11 cellular contexts compared by ENCODE assay signal in the genomic region with DNA sequence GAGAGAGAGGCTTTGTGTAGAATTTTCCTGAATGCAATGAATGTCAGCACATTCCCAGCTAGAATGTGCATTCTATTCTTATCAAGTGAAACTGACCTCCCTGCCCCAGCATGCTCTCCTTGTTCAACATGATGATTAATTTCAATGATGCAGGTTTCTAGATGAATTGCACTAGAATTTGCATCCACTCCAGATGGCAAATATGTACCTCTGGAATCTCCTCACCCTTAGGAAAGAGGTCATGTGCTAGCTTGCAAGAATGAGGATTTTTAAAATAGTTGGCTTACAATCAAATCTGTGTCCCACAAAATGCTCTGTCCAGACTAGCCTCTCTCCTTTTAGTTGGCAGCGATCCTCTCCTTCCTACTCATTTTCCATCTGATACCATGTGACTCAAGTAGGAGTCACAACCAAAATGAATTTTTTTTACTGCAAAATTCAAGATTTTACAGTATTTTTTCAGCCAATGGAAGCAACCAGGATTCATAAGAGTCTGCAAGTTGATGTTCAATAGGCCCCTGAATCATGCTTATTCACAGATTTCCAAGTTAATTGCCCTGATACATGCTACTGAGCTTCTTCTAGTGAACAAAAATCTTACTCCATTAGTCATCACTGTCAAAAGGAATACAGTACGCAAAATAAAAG. TPM values are rescaled to one million over a fixed set of nuclear protein-coding genes. Genes with fewer than 3 reads are reported as not detected.
A peak's percentile ranks its signal among the peaks of the same experiment; 100 is the strongest.
DNase-seq lines count a peak whose midpoint lies in the region; ATAC-seq and TF ChIP-seq lines count a peak whose summit lies in the region.
"Had no signal": no experiment of that assay in that cellular context is flagged by ENCODE, and none has a peak within 500 bp of the region (broad histone marks: within the 10 kb centered on the region; RNA-seq: fewer than 3 reads in every experiment).

No MANE protein-coding gene starts in this region.

- H3K36me3 Mint-ChIP-seq in MCF 10A (ENCODE audit: insufficient read depth, unreplicated experiment) = no peaks in the 10 kb centered on the region
- peaks cover 4% of the 10 kb centered on the region for H3K36me3 Mint-ChIP-seq in natural killer cell treated with Interleukin-12 subunit alpha and Interleukin-12 subunit beta and Interleukin-15 and Interleukin-18, amount 100 ng/mL, for 72 hours

- H3K27ac Mint-ChIP-seq in MCF 10A (ENCODE audit: low read depth, unreplicated experiment) = peak overlapping the region; percentile 79
- H3K27ac Mint-ChIP-seq in natural killer cell treated with Interleukin-12 subunit alpha and Interleukin-12 subunit beta and Interleukin-15 and Interleukin-18, amount 100 ng/mL, for 72 hours = no peak overlapping the region

- TF ChIP-seq CTCF in AG09309 (IDR thresholded peaks at IDR 0.05; ENCODE audit: control insufficient read depth, insufficient read depth, low read depth, low read length, missing control alignments) (no peak), MCF 10A (IDR thresholded peaks at IDR 0.05; ENCODE audit: unreplicated experiment) (no peak)

- peaks cover 6% of the 10 kb centered on the region for H3K4me1 ChIP-seq in mesenchymal stem cell (ENCODE audit: control insufficient read depth, insufficient read depth, low read depth, low read length)

- DNase-seq in AG09309 (ENCODE audit: low read depth) (peak; percentile 97), HS-27A (ENCODE audit: low read depth) (peak; percentile 90), MCF 10A (ENCODE audit: unreplicated experiment) (peak; percentile 98), mesenchymal stem cell (peak; percentile 77), Kasumi-1 (lab: John Stamatoyannopoulos, UW) (no peak), SIG-M5 (lab: John Stamatoyannopoulos, UW) (no peak)
- DNase-seq in natural killer cell treated with Interleukin-12 subunit alpha and Interleukin-12 subunit beta and Interleukin-15 and Interleukin-18, amount 100 ng/mL, for 72 hours (ENCODE audit: low spot score) = no peak
- DNase-seq: activated CD8-positive, alpha-beta memory T cell treated with anti-CD3 and anti-CD28 coated beads, Interleukin-2, amount 50 U/mL, for 4 hours; right cardiac atrium had no signal

- no peaks in the 10 kb centered on the region for H3K9me3 Mint-ChIP-seq in MCF 10A (ENCODE audit: unreplicated experiment)
- H3K9me3 Mint-ChIP-seq in natural killer cell treated with Interleukin-12 subunit alpha and Interleukin-12 subunit beta and Interleukin-15 and Interleukin-18, amount 100 ng/mL, for 72 hours = no peaks in the 10 kb centered on the region

- no peak overlapping the region for H2AFZ ChIP-seq in mesenchymal stem cell (ENCODE audit: low read depth, low read length)

- no peak overlapping the region for H2AK5ac ChIP-seq in mesenchymal stem cell (ENCODE audit: low read length, severe bottlenecking)

- peaks cover 61% of the 10 kb centered on the region for H3K4me1 Mint-ChIP-seq in MCF 10A (ENCODE audit: insufficient read depth, unreplicated experiment)
- H3K4me1 Mint-ChIP-seq in natural killer cell treated with Interleukin-12 subunit alpha and Interleukin-12 subunit beta and Interleukin-15 and Interleukin-18, amount 100 ng/mL, for 72 hours (ENCODE audit: low read depth in 2 of 2) = peaks cover 45 to 48% of the 10 kb centered on the region in 2 donors

- CTCF ChIA-PET in MCF 10A (lab: Yijun Ruan, JAX) = interaction anchor here (0.6 to 5.6 kb wide), 15 partner anchors 16 to 350 kb away, joined by 3 to 30 read pairs (median 4); no protein-coding TSS in a partner anchor

- BruUV-seq in MCF 10A (replicated peaks; lab: Mats Ljungman, UMichigan) = no TSS peak

- H3K36me3 ChIP-seq in mesenchymal stem cell (ENCODE audit: control insufficient read depth in 1 of 2, insufficient read depth in 2 of 2, low read depth in 1 of 2, low read length in 2 of 2) = no peaks in the 10 kb centered on the region
- H3K36me3 ChIP-seq: tibial nerve had no signal

- H3K4me2 ChIP-seq in mesenchymal stem cell (ENCODE audit: low read length, poor library complexity, severe bottlenecking) = no peak overlapping the region

- peak overlapping the region; percentile 65 for H3K27ac ChIP-seq in mesenchymal stem cell (ENCODE audit: low read length, poor library complexity, severe bottlenecking)

- H3K4me3 ChIP-seq in AG09309 (ENCODE audit: control insufficient read depth, low read depth, low read length) = no peak overlapping the region
- H3K4me3 ChIP-seq in mesenchymal stem cell (ENCODE audit: insufficient read depth in 1 of 2, low read depth in 1 of 2, low read length in 2 of 2) = no peak overlapping the region
- H3K4me3 ChIP-seq: tibial nerve had no signal

- H2BK120ac ChIP-seq in mesenchymal stem cell (ENCODE audit: low read depth, low read length) = no peak overlapping the region

- no peaks in the 10 kb centered on the region for H3K27me3 ChIP-seq in mesenchymal stem cell (ENCODE audit: control insufficient read depth in 1 of 2, insufficient read depth in 1 of 2, low read length in 2 of 2)
- H3K27me3 ChIP-seq: tibial nerve had no signal

- no peak overlapping the region for H4K91ac ChIP-seq in mesenchymal stem cell (ENCODE audit: low read length)

- peak overlapping the region in 1 of 2 experiments; percentile 64 for H3K4ac ChIP-seq in mesenchymal stem cell (ENCODE audit: low read depth in 1 of 2, low read length in 2 of 2)

- WGBS in mesenchymal stem cell = 20% methylated on average over 2 of the region's 2 CpGs

- no peaks in the 10 kb centered on the region for H3K9me3 ChIP-seq in mesenchymal stem cell (ENCODE audit: control insufficient read depth, low read length)
- H3K9me3 ChIP-seq: tibial nerve had no signal

- intact Hi-C loops in MCF 10A (cut with micrococcal nuclease) = loop anchor here (1.0 to 2.0 kb wide), 3 partner anchors 31 to 73 kb away; a partner anchor contains a TSS

- peak overlapping the region in 1 of 2 experiments; percentile 1 for H2BK12ac ChIP-seq in mesenchymal stem cell (ENCODE audit: low read length in 2 of 2)

- no peak overlapping the region for H3K23ac ChIP-seq in mesenchymal stem cell (ENCODE audit: low read length in 2 of 2)

- ATAC-seq in natural killer cell treated with Interleukin-12 subunit alpha and Interleukin-12 subunit beta and Interleukin-15 and Interleukin-18, amount 100 ng/mL, for 72 hours = no peak
- no peak for ATAC-seq in HG02870 (IDR thresholded peaks at IDR 0.05; ENCODE audit: unreplicated experiment)

- H4K8ac ChIP-seq in mesenchymal stem cell (ENCODE audit: low read length) = no peak overlapping the region

- H3K14ac ChIP-seq in mesenchymal stem cell (ENCODE audit: low read length in 2 of 2) = no peak overlapping the region

- POLR2A ChIA-PET in MCF 10A (lab: Yijun Ruan, JAX) = interaction anchor here (0.5 to 10.2 kb wide), 26 partner anchors 9 to 506 kb away, joined by 3 to 144 read pairs (median 4); a partner anchor contains a TSS

- peak overlapping the region; percentile 80 for H3K9ac ChIP-seq in mesenchymal stem cell (ENCODE audit: low read length)

- H3K79me1 ChIP-seq in mesenchymal stem cell (replicated peaks; ENCODE audit: low read length, poor library complexity, severe bottlenecking) = no peaks in the 10 kb centered on the region

- H3K4me3 Mint-ChIP-seq in MCF 10A (ENCODE audit: unreplicated experiment) = peak overlapping the region; percentile 33
- no peak overlapping the region for H3K4me3 Mint-ChIP-seq in natural killer cell treated with Interleukin-12 subunit alpha and Interleukin-12 subunit beta and Interleukin-15 and Interleukin-18, amount 100 ng/mL, for 72 hours

- no peak overlapping the region for H3K18ac ChIP-seq in mesenchymal stem cell (ENCODE audit: low read depth in 1 of 2, low read length in 2 of 2)

- no peak overlapping the region for H2BK15ac ChIP-seq in mesenchymal stem cell (ENCODE audit: low read depth, poor library complexity, severe bottlenecking)

- H3K27me3 Mint-ChIP-seq in MCF 10A (ENCODE audit: insufficient read depth, unreplicated experiment) = no peaks in the 10 kb centered on the region
- H3K27me3 Mint-ChIP-seq in natural killer cell treated with Interleukin-12 subunit alpha and Interleukin-12 subunit beta and Interleukin-15 and Interleukin-18, amount 100 ng/mL, for 72 hours = no peaks in the 10 kb centered on the region

- H2BK5ac ChIP-seq in mesenchymal stem cell (ENCODE audit: low read depth, low read length, poor library complexity, severe bottlenecking) = no peak overlapping the region

RNA-seq across cellular contexts. Expression of a gene that starts 21.0 kb away (rescaled TPM):
- total RNA-seq in MCF 10A (2022) = 0.83 and 1.4 TPM in 2 replicates
- 1.1 TPM for polyA plus RNA-seq in mesenchymal stem cell (2013, experiment 1 of 2)
- 1.0 TPM for polyA plus RNA-seq in mesenchymal stem cell (2013, experiment 2 of 2)
- total RNA-seq in natural killer cell treated with Interleukin-12 subunit alpha and Interleukin-12 subunit beta and Interleukin-15 and Interleukin-18, amount 100 ng/mL, for 72 hours = 100 to 1,000 TPM; 133 to 241 TPM

Comparison
In these comparisons a context has a peak if more than half of its experiments do, and no peak if none do; other contexts are left out.
1. DNase-seq: peak in AG09309 (single experiment), HS-27A (single experiment), MCF 10A (single experiment) and mesenchymal stem cell (single experiment); none in Kasumi-1 (0 of 2), SIG-M5 (single experiment) and natural killer cell treated with Interleukin-12 subunit alpha and Interleukin-12 subunit beta and Interleukin-15 and Interleukin-18, amount 100 ng/mL, for 72 hours (single experiment).
2. RNA of a gene that starts 21.0 kb away (total RNA-seq): 133 to 241 TPM in natural killer cell treated with Interleukin-12 subunit alpha and Interleukin-12 subunit beta and Interleukin-15 and Interleukin-18, amount 100 ng/mL, for 72 hours; 0.83 to 1.4 TPM in MCF 10A; every median in the first group is over 10 times any median in the second.